Comparison of ENCODE assay signal across 17 cellular contexts in the genomic region with DNA sequence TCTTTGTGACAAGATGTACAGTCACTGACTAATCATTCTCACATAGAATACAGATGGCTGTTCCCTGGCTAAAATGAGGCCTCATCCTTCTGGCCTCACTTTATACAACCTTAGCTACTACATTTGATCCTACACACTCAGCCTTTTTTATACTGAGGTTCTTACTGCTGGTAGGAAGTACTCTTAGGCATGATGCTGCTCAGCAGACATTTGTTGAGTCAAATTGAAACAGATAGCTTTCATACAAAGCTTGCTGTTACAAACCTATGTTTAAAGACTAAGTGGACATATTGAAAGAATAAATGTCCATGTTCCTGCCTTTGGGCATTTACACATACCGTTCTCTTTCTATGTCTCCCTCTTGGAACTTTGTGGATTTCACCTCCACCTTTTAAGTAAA.
A peak's percentile ranks its signal among the peaks of the same experiment; 100 is the strongest.
DNase-seq lines count a peak whose midpoint lies in the region; ATAC-seq and TF ChIP-seq lines count a peak whose summit lies in the region.
"Had no signal": no experiment of that assay in that cellular context is flagged by ENCODE, and none has a peak within 500 bp of the region (broad histone marks: within the 10 kb centered on the region; RNA-seq: fewer than 3 reads in every experiment).

No MANE protein-coding gene starts in this region.

- no peaks in the 10 kb centered on the region for H3K27me3 Mint-ChIP-seq in WTC11 (ENCODE audit: low read depth)
- H3K27me3 Mint-ChIP-seq in chondrocyte (ENCODE audit: low read depth) = peaks cover 9% of the 10 kb centered on the region

- peaks cover 12% of the 10 kb centered on the region for H3K9me3 Mint-ChIP-seq in WTC11
- no peaks in the 10 kb centered on the region for H3K9me3 Mint-ChIP-seq in chondrocyte (ENCODE audit: low read depth)

- no peak for TF ChIP-seq CTCF in WTC11 (IDR thresholded peaks at IDR 0.05)
- TF ChIP-seq CTCF in chondrocyte (IDR thresholded peaks at IDR 0.05) = no peak

- H3K4me3 Mint-ChIP-seq in WTC11 (no peak overlapping the region), chondrocyte (ENCODE audit: unreplicated experiment) (no peak overlapping the region)
- H3K4me3 Mint-ChIP-seq: activated T-cell treated with anti-CD3 and anti-CD28 coated beads, Interleukin-2, amount 50 U/mL, for 4 hours; endodermal cell had no signal

- H3K36me3 Mint-ChIP-seq in WTC11 = peaks cover 5% of the 10 kb centered on the region
- H3K36me3 Mint-ChIP-seq in chondrocyte (ENCODE audit: low read depth) = no peaks in the 10 kb centered on the region

- POLR2A ChIA-PET in WTC11 (lab: Charles Lee) = no interaction called here

- H3K4me1 Mint-ChIP-seq in WTC11 (peaks cover 26% of the 10 kb centered on the region), chondrocyte (ENCODE audit: low read depth) (no peaks in the 10 kb centered on the region)

- DNase-seq in WTC11 (ENCODE audit: low spot score) = no peak
- DNase-seq in NCI-H524 (lab: John Stamatoyannopoulos, UW) = no peak
- no peak for DNase-seq in activated CD4-positive, alpha-beta T cell treated with anti-CD3 and anti-CD28 coated beads, Interleukin-2, amount 50 U/mL, for 48 hours
- no peak for DNase-seq in chondrocyte (ENCODE audit: low spot score)
- no peak for DNase-seq in posterior cingulate gyrus
- DNase-seq: activated CD4-positive, alpha-beta T cell treated with anti-CD3 and anti-CD28 coated beads, Interleukin-2, amount 50 U/mL, for 1 hour; activated T-cell treated with anti-CD3 and anti-CD28 coated beads, Interleukin-2, amount 50 U/mL, for 4 hours; adrenal gland; endodermal cell; KBM-7; left colon; NCI-H510A; stimulated activated naive CD4-positive, alpha-beta T cell; upper lobe of left lung had no signal

- ATAC-seq in GM18858 (IDR thresholded peaks at IDR 0.05; ENCODE audit: unreplicated experiment) (peak; percentile 93), GM21390 (IDR thresholded peaks at IDR 0.05; ENCODE audit: unreplicated experiment) (peak; percentile 79), HG03060 (IDR thresholded peaks at IDR 0.05; ENCODE audit: low read depth, unreplicated experiment) (peak; percentile 91), WTC11 (no peak)
- ATAC-seq: activated T-cell treated with anti-CD3 and anti-CD28 coated beads, Interleukin-2, amount 50 U/mL, for 4 hours; left colon had no signal

- CTCF ChIA-PET in WTC11 (lab: Charles Lee) = no interaction called here

- intact Hi-C loops in posterior cingulate gyrus (cut with DNase I) = no loop called here

- H3K27ac Mint-ChIP-seq in WTC11 (0 out of 2 replicates have a peak overlapping the region, but pooled peaks have one; percentile 26), chondrocyte (ENCODE audit: unreplicated experiment) (no peak overlapping the region)
- H3K27ac Mint-ChIP-seq: endodermal cell had no signal

TF ChIP-seq in WTC11, 78 proteins besides CTCF, POLR2A, EP300 and RAD21:
- no peak for TF ChIP-seq KAT7 (CRISPR knock-in tag; IDR thresholded peaks at IDR 0.05; ENCODE audit: borderline replicate concordance)
- no peak for TF ChIP-seq IRF1 (CRISPR knock-in tag; IDR thresholded peaks at IDR 0.05)
- TF ChIP-seq SOX15 (CRISPR knock-in tag; IDR thresholded peaks at IDR 0.05) = no peak
- TF ChIP-seq NR2C2 (CRISPR knock-in tag; IDR thresholded peaks at IDR 0.05) = no peak
- TF ChIP-seq ELF4 (CRISPR knock-in tag; IDR thresholded peaks at IDR 0.05; ENCODE audit: low read depth) = no peak
- no peak for TF ChIP-seq TEAD4 (CRISPR knock-in tag; IDR thresholded peaks at IDR 0.05)
- TF ChIP-seq ZBTB21 (CRISPR knock-in tag; IDR thresholded peaks at IDR 0.05; ENCODE audit: borderline replicate concordance) = no peak
- no peak for TF ChIP-seq GTF2I (CRISPR knock-in tag; conservative IDR thresholded peaks at IDR 0.05)
- TF ChIP-seq ZNF317 (CRISPR knock-in tag; IDR thresholded peaks at IDR 0.05; ENCODE audit: borderline replicate concordance, low read depth) = no peak
- TF ChIP-seq, protein P1, sequence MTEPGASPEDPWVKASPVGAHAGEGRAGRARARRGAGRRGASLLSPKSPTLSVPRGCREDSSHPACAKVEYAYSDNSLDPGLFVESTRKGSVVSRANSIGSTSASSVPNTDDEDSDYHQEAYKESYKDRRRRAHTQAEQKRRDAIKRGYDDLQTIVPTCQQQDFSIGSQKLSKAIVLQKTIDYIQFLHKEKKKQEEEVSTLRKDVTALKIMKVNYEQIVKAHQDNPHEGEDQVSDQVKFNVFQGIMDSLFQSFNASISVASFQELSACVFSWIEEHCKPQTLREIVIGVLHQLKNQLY (CRISPR knock-in tag; IDR thresholded peaks at IDR 0.05) = no peak
- TF ChIP-seq, protein P2, sequence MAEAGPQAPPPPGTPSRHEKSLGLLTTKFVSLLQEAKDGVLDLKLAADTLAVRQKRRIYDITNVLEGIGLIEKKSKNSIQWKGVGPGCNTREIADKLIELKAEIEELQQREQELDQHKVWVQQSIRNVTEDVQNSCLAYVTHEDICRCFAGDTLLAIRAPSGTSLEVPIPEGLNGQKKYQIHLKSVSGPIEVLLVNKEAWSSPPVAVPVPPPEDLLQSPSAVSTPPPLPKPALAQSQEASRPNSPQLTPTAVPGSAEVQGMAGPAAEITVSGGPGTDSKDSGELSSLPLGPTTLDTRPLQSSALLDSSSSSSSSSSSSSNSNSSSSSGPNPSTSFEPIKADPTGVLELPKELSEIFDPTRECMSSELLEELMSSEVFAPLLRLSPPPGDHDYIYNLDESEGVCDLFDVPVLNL (CRISPR knock-in tag; IDR thresholded peaks at IDR 0.05; ENCODE audit: borderline replicate concordance, low read depth) = no peak
- TF ChIP-seq IRF2 (CRISPR knock-in tag; IDR thresholded peaks at IDR 0.05; ENCODE audit: borderline replicate concordance, low read depth) = no peak
- no peak for TF ChIP-seq NFE2L1 (CRISPR knock-in tag; IDR thresholded peaks at IDR 0.05)
- TF ChIP-seq FOXK1 (CRISPR knock-in tag; IDR thresholded peaks at IDR 0.05) = no peak
- TF ChIP-seq ATF2 (CRISPR knock-in tag; IDR thresholded peaks at IDR 0.05; ENCODE audit: borderline replicate concordance, low read depth) = no peak
- no peak for TF ChIP-seq ZNF396 (CRISPR knock-in tag; IDR thresholded peaks at IDR 0.05; ENCODE audit: borderline replicate concordance)
- TF ChIP-seq ZNF263 (CRISPR knock-in tag; IDR thresholded peaks at IDR 0.05; ENCODE audit: low read depth) = no peak
- TF ChIP-seq FOXP1 (CRISPR knock-in tag; IDR thresholded peaks at IDR 0.05; ENCODE audit: borderline replicate concordance) = no peak
- TF ChIP-seq GRHL2 (CRISPR knock-in tag; IDR thresholded peaks at IDR 0.05; ENCODE audit: insufficient replicate concordance, severe bottlenecking) = no peak
- TF ChIP-seq NR1H2 (CRISPR knock-in tag; IDR thresholded peaks at IDR 0.05) = no peak
